In genomic region chrY:16831766-16832165, GRCh38 we compare ENCODE assay signal across 32 cellular contexts.
"Had no signal": no experiment of that assay in that cellular context is flagged by ENCODE, and none has a peak within 500 bp of the region (broad histone marks: within the 10 kb centered on the region; RNA-seq: fewer than 3 reads in every experiment).

No MANE protein-coding gene starts in this region.

- H3K9me3 ChIP-seq: Peyer's patch had no signal

- H3K4me3 ChIP-seq: cardiac muscle cell, Peyer's patch had no signal

- ATAC-seq: activated CD8-positive, alpha-beta T cell treated with anti-CD3 and anti-CD28 coated beads for 36 hours; activated T-cell treated with anti-CD3 and anti-CD28 coated beads, Interleukin-2, amount 50 U/mL, for 72 hours; activated T-helper 17 cell treated with anti-CD3 and anti-CD28 coated beads, Interleukin-2, amount 50 U/mL, for 72 hours; PC-3; Right ventricle myocardium inferior; SK-N-SH treated with all-trans-retinoic acid at 6 μM for 48 hours had no signal

- H3K36me3 ChIP-seq: cardiac muscle cell, Peyer's patch had no signal

- H3K4me2 ChIP-seq: KMS-11 had no signal

- FAIRE-seq: TTC549 had no signal

- H3K4me1 ChIP-seq: Peyer's patch had no signal

- H3K27ac ChIP-seq: cardiac muscle cell, KMS-11, Peyer's patch, RWPE1 had no signal

- H3K27me3 ChIP-seq: cardiac muscle cell, Peyer's patch had no signal

- H3K9ac ChIP-seq: KMS-11 had no signal

- DNase-seq: activated CD4-positive, alpha-beta T cell treated with anti-CD3 and anti-CD28 coated beads, Interleukin-2, amount 10 ng/mL, durations not matched to agents 24 days and 14 days; activated CD4-positive, alpha-beta T cell treated with anti-CD3 and anti-CD28 coated beads, Interleukin-2, amount 50 U/mL, for 4 hours; activated CD8-positive, alpha-beta T cell treated with anti-CD3 and anti-CD28 coated beads for 36 hours; activated effector memory CD4-positive, alpha-beta T cell treated with anti-CD3 and anti-CD28 coated beads, Interleukin-2, amount 50 U/mL, for 16 hours; activated naive CD4-positive, alpha-beta T cell; activated naive CD4-positive, alpha-beta T cell treated with anti-CD3 and anti-CD28 coated beads, Interleukin-2, amount 50 U/mL, for 16 hours; activated naive CD8-positive, alpha-beta T cell treated with anti-CD3 and anti-CD28 coated beads for 36 hours; activated T-cell treated with anti-CD3 and anti-CD28 coated beads, Interleukin-2, amount 50 U/mL, for 1 hour; activated T-cell treated with anti-CD3 and anti-CD28 coated beads, Interleukin-2, amount 50 U/mL, for 72 hours; amniotic stem cell; aorta; MM.1S; MV-4-11; NCI-H1092; NCI-H1417; NCI-H146; NCI-H187; NCI-H2029 treated with DMSO at 0.1 percent for 48 hours; NCI-H2171 treated with DMSO at 0.1 percent for 48 hours; NCI-H345; NCI-H524 treated with DMSO at 0.1 percent for 48 hours; PC-3; Peyer's patch; SIG-M5; T1000 had no signal
